Comparison of ENCODE assay signal across 8 cellular contexts in the genomic region with DNA sequence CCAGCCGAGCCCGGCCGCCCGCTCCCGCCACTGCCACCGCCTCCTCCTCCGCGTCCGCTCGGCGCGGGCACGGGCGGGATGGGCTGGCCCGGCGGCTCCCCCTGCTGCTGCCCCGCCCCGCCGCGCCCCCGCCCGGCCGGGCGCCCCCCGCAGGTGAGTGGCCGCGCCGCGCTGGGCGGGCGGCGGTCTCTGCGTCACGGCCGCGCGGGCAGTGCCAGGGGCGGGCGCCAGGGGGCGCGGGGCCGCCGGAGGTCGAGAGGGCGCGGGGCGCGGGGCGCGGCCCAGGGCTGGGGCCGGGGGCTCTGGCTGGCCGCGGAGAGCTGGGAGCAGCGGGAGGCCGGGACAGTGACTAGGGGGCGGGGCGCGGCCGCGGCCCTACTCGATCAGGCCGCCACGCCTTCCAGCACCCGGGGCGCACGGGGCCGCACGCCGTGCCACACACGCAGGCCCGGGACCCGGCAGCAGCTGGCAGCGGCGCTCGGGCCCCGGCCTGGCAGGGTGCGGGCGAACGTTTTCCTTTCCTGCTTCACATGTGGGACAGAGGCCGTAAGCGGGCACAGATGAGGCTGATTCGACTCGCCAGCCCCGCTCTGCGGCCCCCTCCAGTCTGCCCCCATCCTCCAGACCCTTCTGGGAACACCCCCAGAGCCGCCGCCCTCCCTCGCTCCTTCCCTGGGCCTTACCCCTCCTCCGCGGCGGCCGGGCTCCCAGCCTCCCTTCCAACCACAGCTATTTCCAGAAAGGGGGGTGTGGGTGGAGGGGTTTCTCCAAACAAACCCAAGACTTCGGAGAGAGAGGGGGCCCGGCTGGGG. TPM values are rescaled to one million over a fixed set of nuclear protein-coding genes. Genes with fewer than 3 reads are reported as not detected.
DNase-seq lines count a peak whose midpoint lies in the region; ATAC-seq, FAIRE-seq and TF ChIP-seq lines count a peak whose summit lies in the region.

No MANE protein-coding gene starts in this region.

- POLR2A ChIA-PET in activated CD4-positive, alpha-beta memory T cell treated with anti-CD3 and anti-CD28 coated beads, Interleukin-2, amount 10 ng/mL, durations not matched to agents 7 days and 5 days (lab: Charles Lee), result interaction anchor here (0.6 to 1.3 kb wide), 5 partner anchors 9 to 273 kb away, joined by 3 to 5 read pairs (median 3); a partner anchor contains a TSS

- H3K27me3 Mint-ChIP-seq in activated CD4-positive, alpha-beta memory T cell treated with anti-CD3 and anti-CD28 coated beads, Interleukin-2, amount 10 ng/mL, durations not matched to agents 7 days and 5 days, result peaks cover 13% of the 10 kb centered on the region
- H3K27me3 Mint-ChIP-seq in memory B cell, result no peaks in the 10 kb centered on the region

- H3K9me3 Mint-ChIP-seq in activated CD4-positive, alpha-beta memory T cell treated with anti-CD3 and anti-CD28 coated beads, Interleukin-2, amount 10 ng/mL, durations not matched to agents 7 days and 5 days, result no peaks in the 10 kb centered on the region
- H3K9me3 Mint-ChIP-seq in memory B cell, result no peaks in the 10 kb centered on the region

- FAIRE-seq in GM12892 (lab: Jason Lieb, UNC), result peak; percentile 5

- CTCF ChIA-PET in activated CD4-positive, alpha-beta memory T cell treated with anti-CD3 and anti-CD28 coated beads, Interleukin-2, amount 10 ng/mL, durations not matched to agents 7 days and 5 days (lab: Charles Lee), result interaction anchor here (0.6 to 2.4 kb wide), 10 partner anchors 8 to 55 kb away, joined by 3 to 12 read pairs (median 4); a partner anchor contains a TSS

- H3K4me3 Mint-ChIP-seq in activated CD4-positive, alpha-beta memory T cell treated with anti-CD3 and anti-CD28 coated beads, Interleukin-2, amount 10 ng/mL, durations not matched to agents 7 days and 5 days, result peak overlapping the region; percentile 92
- peak overlapping the region; percentile 75 for H3K4me3 Mint-ChIP-seq in memory B cell

- H3K27ac Mint-ChIP-seq in activated CD4-positive, alpha-beta memory T cell treated with anti-CD3 and anti-CD28 coated beads, Interleukin-2, amount 10 ng/mL, durations not matched to agents 7 days and 5 days, result no peak overlapping the region
- H3K27ac Mint-ChIP-seq in memory B cell, result peak overlapping the region; percentile 83

- no peak for TF ChIP-seq POLR2A in GM12892 (IDR thresholded peaks at IDR 0.05; ENCODE audit: low read depth, low read length)

- peak; percentile 86 for DNase-seq in GM12892 (ENCODE audit: insufficient read length)
- peak; percentile 46 for DNase-seq in NCI-H2171 treated with DMSO at 0.1 percent for 48 hours (lab: John Stamatoyannopoulos, UW)
- peak; percentile 70 for DNase-seq in activated CD4-positive, alpha-beta memory T cell treated with anti-CD3 and anti-CD28 coated beads, Interleukin-2, amount 10 ng/mL, durations not matched to agents 7 days and 5 days
- DNase-seq in effector CD8-positive, alpha-beta T cell (lab: John Stamatoyannopoulos, UW), result peak; percentile 61
- peak; percentile 71 to 85 for DNase-seq in memory B cell (ENCODE audit: low spot score in 2 of 2)
- DNase-seq in stimulated activated CD8-positive, alpha-beta memory T cell treated with anti-CD3 and anti-CD28 coated beads, Interleukin-12 subunit alpha, Interleukin-12 subunit beta, amount 100 ng/mL, for 4 hours (ENCODE audit: low read depth), result peak; percentile 62

- ATAC-seq in HG02678 (IDR thresholded peaks at IDR 0.05; ENCODE audit: unreplicated experiment) (peak; percentile 74), memory B cell (ENCODE audit: low read depth) (peak; percentile 79), GM18873 (IDR thresholded peaks at IDR 0.05; ENCODE audit: low FRiP score, unreplicated experiment) (no peak)

- H3K4me1 Mint-ChIP-seq in activated CD4-positive, alpha-beta memory T cell treated with anti-CD3 and anti-CD28 coated beads, Interleukin-2, amount 10 ng/mL, durations not matched to agents 7 days and 5 days, result peaks cover 17% of the 10 kb centered on the region
- peaks cover 7% of the 10 kb centered on the region for H3K4me1 Mint-ChIP-seq in memory B cell

- H3K36me3 Mint-ChIP-seq in activated CD4-positive, alpha-beta memory T cell treated with anti-CD3 and anti-CD28 coated beads, Interleukin-2, amount 10 ng/mL, durations not matched to agents 7 days and 5 days (ENCODE audit: low read depth), result peaks cover 4% of the 10 kb centered on the region
- no peaks in the 10 kb centered on the region for H3K36me3 Mint-ChIP-seq in memory B cell

RNA-seq across cellular contexts. Expression of a gene that starts 2.4 kb away (rescaled TPM):
- 0.47 TPM for polyA plus RNA-seq in GM12892 (2012; ENCODE audit: missing spikeins)
- under 1 TPM; 0.78 to 0.83 TPM for total RNA-seq in activated CD4-positive, alpha-beta memory T cell treated with anti-CD3 and anti-CD28 coated beads, Interleukin-2, amount 10 ng/mL, durations not matched to agents 7 days and 5 days

RNA-seq across cellular contexts. Expression of a gene that starts 31.8 kb away (rescaled TPM):
- 14.1 TPM for polyA plus RNA-seq in GM12892 (2012; ENCODE audit: missing spikeins)
- 10 to 100 TPM; 31.2 to 31.3 TPM for total RNA-seq in activated CD4-positive, alpha-beta memory T cell treated with anti-CD3 and anti-CD28 coated beads, Interleukin-2, amount 10 ng/mL, durations not matched to agents 7 days and 5 days

RNA-seq across cellular contexts. Expression of a gene that starts 41.2 kb away (rescaled TPM):
- polyA plus RNA-seq in GM12892 (2012; ENCODE audit: missing spikeins), result 390 TPM
- 100 to 1,000 TPM; 303 to 311 TPM for total RNA-seq in activated CD4-positive, alpha-beta memory T cell treated with anti-CD3 and anti-CD28 coated beads, Interleukin-2, amount 10 ng/mL, durations not matched to agents 7 days and 5 days

RNA-seq across cellular contexts. Expression of a gene that starts 50.0 kb away (rescaled TPM):
- polyA plus RNA-seq in GM12892 (2012; ENCODE audit: missing spikeins), result not detected
- total RNA-seq in activated CD4-positive, alpha-beta memory T cell treated with anti-CD3 and anti-CD28 coated beads, Interleukin-2, amount 10 ng/mL, durations not matched to agents 7 days and 5 days, result 1 to 10 TPM in 1 of 2 experiments, under 1 TPM in 1; 0.38 to 1.2 TPM

RNA-seq across cellular contexts. Expression of a gene that starts 55.9 kb away (rescaled TPM):
- polyA plus RNA-seq in GM12892 (2012; ENCODE audit: missing spikeins), result not detected
- 1 to 10 TPM; 1.4 to 1.5 TPM for total RNA-seq in activated CD4-positive, alpha-beta memory T cell treated with anti-CD3 and anti-CD28 coated beads, Interleukin-2, amount 10 ng/mL, durations not matched to agents 7 days and 5 days
